Comparison of ENCODE assay signal across 8 cellular contexts in genomic region chr1:35030338-35031102, GRCh38. TPM values are rescaled to one million over a fixed set of nuclear protein-coding genes. Genes with fewer than 3 reads are reported as not detected.
DNase-seq lines count a peak whose midpoint lies in the region; ATAC-seq and TF ChIP-seq lines count a peak whose summit lies in the region.

No MANE protein-coding gene starts in this region.

- H3K9ac ChIP-seq in endodermal cell (ENCODE audit: extremely low read depth, low read length, poor library complexity, severe bottlenecking) (peak overlapping the region; percentile 73), neural cell (ENCODE audit: low read length) (peak overlapping the region; percentile 78)

- no peaks in the 10 kb centered on the region for H3K27me3 ChIP-seq in endodermal cell (ENCODE audit: control insufficient read depth, insufficient read depth, low read length, poor library complexity, severe bottlenecking)
- H3K27me3 ChIP-seq in neural cell (ENCODE audit: insufficient read depth, low read depth, low read length): no peaks in the 10 kb centered on the region

- peaks cover 19% of the 10 kb centered on the region for H3K36me3 ChIP-seq in OCI-LY7 (ENCODE audit: insufficient read depth, low read length)
- H3K36me3 ChIP-seq in endodermal cell (ENCODE audit: control insufficient read depth, insufficient read depth, low read length): peaks cover 18% of the 10 kb centered on the region
- no peaks in the 10 kb centered on the region for H3K36me3 ChIP-seq in neural cell (ENCODE audit: insufficient read depth, low read length)

- TF ChIP-seq EP300 in neural cell (conservative IDR thresholded peaks at IDR 0.05; ENCODE audit: poor library complexity, severe bottlenecking): no peak

- DNase-seq in OCI-LY7 (ENCODE audit: low spot score): peak; percentile 22
- no peak for DNase-seq in endodermal cell
- no peak for DNase-seq in nucleus accumbens (lab: John Stamatoyannopoulos, UW)
- no peak for DNase-seq in NCI-H226

- H3K4me3 ChIP-seq in OCI-LY7 (ENCODE audit: low read depth, low read length, poor library complexity, severe bottlenecking) (peak overlapping the region; percentile 86), endodermal cell (ENCODE audit: low read length) (peak overlapping the region; percentile 98), neural cell (ENCODE audit: low read length) (peak overlapping the region; percentile 87)

- no TSS peak for BruUV-seq in OCI-LY7 (replicated peaks; lab: Mats Ljungman, UMichigan)

- peak overlapping the region; percentile 88 for H3K4me3 Mint-ChIP-seq in endodermal cell

- TF ChIP-seq CTCF in OCI-LY7 (conservative IDR thresholded peaks at IDR 0.05; ENCODE audit: low read length): no peak
- no peak for TF ChIP-seq CTCF in endodermal cell (conservative IDR thresholded peaks at IDR 0.05)
- TF ChIP-seq CTCF in neural cell (IDR thresholded peaks at IDR 0.05; ENCODE audit: poor library complexity, severe bottlenecking): no peak

- H3K27ac Mint-ChIP-seq in endodermal cell: peak overlapping the region; percentile 96

- H3K4me1 Mint-ChIP-seq in endodermal cell: peaks cover 7% of the 10 kb centered on the region

- ATAC-seq in GM18511 (IDR thresholded peaks at IDR 0.05; ENCODE audit: unreplicated experiment) (peak; percentile 6), HG03097 (IDR thresholded peaks at IDR 0.05; ENCODE audit: low FRiP score, unreplicated experiment) (no peak), HG03439 (IDR thresholded peaks at IDR 0.05; ENCODE audit: unreplicated experiment) (no peak)

- peak overlapping the region; percentile 91 for H3K4me2 ChIP-seq in OCI-LY7 (ENCODE audit: low read length)
- H3K4me2 ChIP-seq in neural cell (ENCODE audit: low read length): peak overlapping the region; percentile 99

- no peaks in the 10 kb centered on the region for H3F3A ChIP-seq in neural cell (ENCODE audit: insufficient read depth, low read length, poor library complexity, severe bottlenecking)

- H3K27ac ChIP-seq in OCI-LY7 (ENCODE audit: low read depth, low read length, poor library complexity, severe bottlenecking) (peak overlapping the region; percentile 53), endodermal cell (ENCODE audit: low read depth, low read length) (no peak overlapping the region), neural cell (ENCODE audit: low read length) (peak overlapping the region; percentile 93)

- H2AFZ ChIP-seq in OCI-LY7 (ENCODE audit: low read length) (peak overlapping the region; percentile 79), neural cell (ENCODE audit: low read depth, low read length) (peak overlapping the region; percentile 37)

- POLR2A ChIA-PET in OCI-LY7 (lab: Charles Lee): interaction anchor here (0.5 to 3.3 kb wide), 9 partner anchors 10 to 1568 kb away, joined by 3 to 27 read pairs (median 4); partner anchors contain the start of genes TMEM35B and ZMYM1

- H3K4me1 ChIP-seq in OCI-LY7 (ENCODE audit: insufficient read depth, low read length, poor library complexity, severe bottlenecking) (peaks cover 9% of the 10 kb centered on the region), endodermal cell (ENCODE audit: control insufficient read depth, insufficient read depth, low read length) (no peaks in the 10 kb centered on the region)

- H3K9me2 ChIP-seq in OCI-LY7 (ENCODE audit: insufficient read depth, low read length) (no peaks in the 10 kb centered on the region), neural cell (ENCODE audit: insufficient read depth, low read length) (no peaks in the 10 kb centered on the region)

- peaks cover 24% of the 10 kb centered on the region for H3K36me3 Mint-ChIP-seq in endodermal cell (ENCODE audit: low read depth)

- peaks cover 2% of the 10 kb centered on the region for H3K27me3 Mint-ChIP-seq in endodermal cell (ENCODE audit: insufficient read depth)

- 65 to 66% methylated on average over 8 to 11 of the region's 11 CpGs for WGBS in endodermal cell (ENCODE audit: insufficient coverage in 1 of 2, insufficient read length in 1 of 2), 2 experiments

- no peak for TF ChIP-seq RAD21 in neural cell (conservative IDR thresholded peaks at IDR 0.05)

- peaks cover 20% of the 10 kb centered on the region for H3K9me3 ChIP-seq in OCI-LY7 (ENCODE audit: low read length)
- peaks cover 20% of the 10 kb centered on the region for H3K9me3 ChIP-seq in endodermal cell (ENCODE audit: control insufficient read depth, low read length)
- H3K9me3 ChIP-seq in neural cell (ENCODE audit: low read length): peaks cover 8% of the 10 kb centered on the region

- H4K20me1 ChIP-seq in OCI-LY7 (ENCODE audit: insufficient read depth, low read length): no peaks in the 10 kb centered on the region
- no peaks in the 10 kb centered on the region for H4K20me1 ChIP-seq in neural cell (ENCODE audit: insufficient read depth)

- peaks cover 18% of the 10 kb centered on the region for H3K9me3 Mint-ChIP-seq in endodermal cell

- peaks cover 16% of the 10 kb centered on the region; the same call in 1 of the 2 replicates for H3K79me2 ChIP-seq in OCI-LY7 (ENCODE audit: insufficient read depth, low read depth, low read length)
- H3K79me2 ChIP-seq in neural cell (replicated peaks; ENCODE audit: insufficient read depth, low read length): peaks cover 11% of the 10 kb centered on the region

- intact Hi-C loops in OCI-LY7 (cut with micrococcal nuclease; ENCODE audit: unreplicated experiment): loop anchor here (1.0 kb wide), 1 partner anchor 49 kb away; the partner anchor contains the start of gene ZMYM1

- CTCF ChIA-PET in OCI-LY7 (lab: Charles Lee; ENCODE audit: unreplicated experiment): no interaction called here

TF ChIP-seq in neural cell, 6 proteins besides CTCF, POLR2A, EP300 and RAD21:
- TF ChIP-seq REST (IDR thresholded peaks at IDR 0.05; ENCODE audit: borderline replicate concordance) (no peak), SMC3 (conservative IDR thresholded peaks at IDR 0.05; ENCODE audit: poor library complexity) (no peak)

RNA-seq across cellular contexts. Expression of gene ZMYM6, which starts 1.2 kb away (rescaled TPM):
- total RNA-seq in OCI-LY7 (2014; rRNA removed; shearing (Covaris generic)): 10.9 and 11.4 TPM in 2 replicates
- total RNA-seq in OCI-LY7 (2022): 24.2 and 30.5 TPM in 2 replicates
- 10 to 100 TPM; 13.5 to 14.5 TPM for total RNA-seq in endodermal cell
- polyA plus RNA-seq in endodermal cell (2013, experiment 1 of 2): 9.4 TPM
- 11.7 TPM for polyA plus RNA-seq in endodermal cell (2013, experiment 2 of 2)
- 28.6 and 31.5 TPM in 2 replicates for polyA plus RNA-seq in neural cell
- polyA minus RNA-seq in neural cell: 37.5 and 47.7 TPM in 2 replicates

RNA-seq across cellular contexts. Expression of gene TMEM35B, which starts 45.4 kb away (rescaled TPM):
- total RNA-seq in OCI-LY7 (2014; rRNA removed; shearing (Covaris generic)): 15.5 and 16.5 TPM in 2 replicates
- 19.4 and 19.8 TPM in 2 replicates for total RNA-seq in OCI-LY7 (2022)
- 10 to 100 TPM; 28.2 to 31.3 TPM for total RNA-seq in endodermal cell
- polyA plus RNA-seq in endodermal cell (2013, experiment 1 of 2): 22.6 TPM
- polyA plus RNA-seq in endodermal cell (2013, experiment 2 of 2): 23.1 TPM
- polyA plus RNA-seq in neural cell: 1.3 TPM in 1 of 2 replicates, not detected in the other
- not detected in 2 replicates for polyA minus RNA-seq in neural cell

RNA-seq across cellular contexts. Expression of gene ZMYM1, which starts 48.7 kb away (rescaled TPM):
- total RNA-seq in OCI-LY7 (2014; rRNA removed; shearing (Covaris generic)): 6.1 and 6.9 TPM in 2 replicates
- 9.5 and 13.8 TPM in 2 replicates for total RNA-seq in OCI-LY7 (2022)
- total RNA-seq in endodermal cell: 10 to 100 TPM; 43.1 to 58.5 TPM
- 18.9 TPM for polyA plus RNA-seq in endodermal cell (2013, experiment 1 of 2)
- 18.6 TPM for polyA plus RNA-seq in endodermal cell (2013, experiment 2 of 2)
- 14.1 and 20.3 TPM in 2 replicates for polyA plus RNA-seq in neural cell
- polyA minus RNA-seq in neural cell: 42.5 and 45.0 TPM in 2 replicates
